21 cellular contexts compared by ENCODE assay signal in the genomic region with DNA sequence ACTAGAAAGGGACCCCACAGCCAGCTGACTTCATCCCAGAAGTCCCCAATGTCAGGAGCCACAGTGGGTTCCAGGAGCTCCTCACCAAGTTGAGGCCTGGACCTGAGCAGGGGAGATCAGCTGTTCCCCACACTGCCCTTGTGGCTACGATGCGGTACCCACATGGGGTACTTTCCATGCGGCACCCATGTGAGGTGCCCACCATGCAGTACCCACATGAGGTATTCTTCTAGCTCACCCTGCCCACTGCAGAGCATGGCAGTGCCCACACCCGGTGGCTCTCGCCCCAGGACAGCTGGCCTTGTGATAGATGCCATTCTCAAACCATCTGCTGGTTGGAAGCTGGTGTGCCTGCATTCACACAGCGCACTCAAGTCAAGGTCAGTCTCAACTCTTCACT.
"Had no signal": no experiment of that assay in that cellular context is flagged by ENCODE, and none has a peak within 500 bp of the region (broad histone marks: within the 10 kb centered on the region; RNA-seq: fewer than 3 reads in every experiment).

No MANE protein-coding gene starts in this region.

- H3K4me1 ChIP-seq: left lung, lower lobe of right lung, pancreas, prostate gland had no signal

- DNase-seq: immature natural killer cell; kidney; left colon; left lung; lower lobe of right lung; mammary epithelial cell; naive B cell; stimulated activated CD4-positive, alpha-beta T cell treated with anti-CD3 and anti-CD28 coated beads, Interleukin-12 subunit alpha, Interleukin-12 subunit beta, amount 100 ng/mL, for 4 hours; stimulated activated CD4-positive, alpha-beta T cell treated with anti-CD3 and anti-CD28 coated beads, Interleukin-15, amount 100 ng/mL, for 24 hours; stimulated activated CD4-positive, alpha-beta T cell treated with anti-CD3 and anti-CD28 coated beads, Interleukin-2, amount 100 ng/mL, for 24 hours; stimulated activated CD4-positive, alpha-beta T cell treated with anti-CD3 and anti-CD28 coated beads, Interleukin-4, amount 100 ng/mL, for 1 hour; stimulated activated naive B cell treated with anti-CD40 and anti-IgM and Interleukin-4, amounts not matched to agents 10 μg/mL and 1 μg/mL and 100 μg/mL, for 72 hours had no signal

- H3K27ac ChIP-seq: left lung, lower lobe of right lung, pancreas, prostate gland, skin epidermis, tibial nerve had no signal

- H3K9me3 ChIP-seq: left lung, lower lobe of right lung, pancreas, prostate gland, tibial nerve had no signal

- H3K27me3 Mint-ChIP-seq: stimulated activated naive B cell treated with anti-CD40 and anti-IgM and Interleukin-4, amounts not matched to agents 10 μg/mL and 1 μg/mL and 100 μg/mL, for 72 hours had no signal

- H3K4me1 Mint-ChIP-seq: mesothelial cell of epicardium; stimulated activated naive B cell treated with anti-CD40 and anti-IgM and Interleukin-4, amounts not matched to agents 10 μg/mL and 1 μg/mL and 100 μg/mL, for 72 hours had no signal

- H3K36me3 ChIP-seq: left lung, lower lobe of right lung, pancreas, prostate gland, tibial nerve had no signal

- H3K4me3 Mint-ChIP-seq: immature natural killer cell; mesothelial cell of epicardium; naive B cell; natural killer cell treated with Interleukin-12 subunit alpha and Interleukin-12 subunit beta and Interleukin-15 and Interleukin-18, amount 100 ng/mL, for 72 hours; stimulated activated naive B cell treated with anti-CD40 and anti-IgM and Interleukin-4, amounts not matched to agents 10 μg/mL and 1 μg/mL and 100 μg/mL, for 72 hours; stimulated activated naive CD8-positive, alpha-beta T cell treated with anti-CD3 and anti-CD28 coated beads, Interleukin-15, Interleukin-2, amounts not matched to agents 100 ng/mL and 50 ng/mL, for 24 hours; type B pancreatic cell had no signal

- H3K27me3 ChIP-seq: pancreas, tibial nerve had no signal

- H3K27ac Mint-ChIP-seq: immature natural killer cell; mesothelial cell of epicardium; naive B cell; natural killer cell treated with Interleukin-12 subunit alpha and Interleukin-12 subunit beta and Interleukin-15 and Interleukin-18, amount 100 ng/mL, for 72 hours; stimulated activated naive B cell treated with anti-CD40 and anti-IgM and Interleukin-4, amounts not matched to agents 10 μg/mL and 1 μg/mL and 100 μg/mL, for 72 hours; stimulated activated naive CD8-positive, alpha-beta T cell treated with anti-CD3 and anti-CD28 coated beads, Interleukin-15, Interleukin-2, amounts not matched to agents 100 ng/mL and 50 ng/mL, for 24 hours; type B pancreatic cell had no signal

- H3K36me3 Mint-ChIP-seq: immature natural killer cell; mesothelial cell of epicardium; naive B cell; natural killer cell treated with Interleukin-12 subunit alpha and Interleukin-12 subunit beta and Interleukin-15 and Interleukin-18, amount 100 ng/mL, for 72 hours; stimulated activated naive B cell treated with anti-CD40 and anti-IgM and Interleukin-4, amounts not matched to agents 10 μg/mL and 1 μg/mL and 100 μg/mL, for 72 hours; type B pancreatic cell had no signal

- H3K9me3 Mint-ChIP-seq: mesothelial cell of epicardium; natural killer cell treated with Interleukin-12 subunit alpha and Interleukin-12 subunit beta and Interleukin-15 and Interleukin-18, amount 100 ng/mL, for 72 hours; stimulated activated naive CD8-positive, alpha-beta T cell treated with anti-CD3 and anti-CD28 coated beads, Interleukin-15, Interleukin-2, amounts not matched to agents 100 ng/mL and 50 ng/mL, for 24 hours had no signal

- H3K4me3 ChIP-seq: left lung, lower lobe of right lung, pancreas, prostate gland, skin epidermis, tibial nerve had no signal

- ATAC-seq: left colon; lower lobe of right lung; sciatic nerve; stimulated activated naive B cell treated with anti-CD40 and anti-IgM and Interleukin-4, amounts not matched to agents 10 μg/mL and 1 μg/mL and 100 μg/mL, for 72 hours had no signal
